17 cellular contexts compared by ENCODE assay signal in genomic region chr12:130981156-130981789, GRCh38. TPM values are rescaled to one million over a fixed set of nuclear protein-coding genes. Genes with fewer than 3 reads are reported as not detected.
DNase-seq lines count a peak whose midpoint lies in the region; ATAC-seq and TF ChIP-seq lines count a peak whose summit lies in the region.
"Had no signal": no experiment of that assay in that cellular context is flagged by ENCODE, and none has a peak within 500 bp of the region (broad histone marks: within the 10 kb centered on the region; RNA-seq: fewer than 3 reads in every experiment).

No MANE protein-coding gene starts in this region.

- H3K27me3 ChIP-seq in uterus = no peaks in the 10 kb centered on the region
- H3K27me3 ChIP-seq: breast epithelium, tibial nerve had no signal

- intact Hi-C loops in cardiac septum (cut with DNase I) (no loop called here), left cardiac atrium (cut with DNase I) (no loop called here), uterus (cut with DNase I; ENCODE audit: low total_unique reads) (no loop called here)

- no peak for TF ChIP-seq CTCF in uterus (IDR thresholded peaks at IDR 0.05)
- TF ChIP-seq CTCF in GM20000 (IDR thresholded peaks at IDR 0.05; ENCODE audit: extremely low read depth, missing control alignments) = no peak

- no peaks in the 10 kb centered on the region for H3K9me3 ChIP-seq in uterus
- H3K9me3 ChIP-seq: breast epithelium, esophagus squamous epithelium, spleen, tibial nerve had no signal

- H3K4me3 ChIP-seq in uterus = no peak overlapping the region
- H3K4me3 ChIP-seq: breast epithelium, esophagus squamous epithelium, GM23248, tibial nerve had no signal

- H3K27ac ChIP-seq in uterus = peak overlapping the region; percentile 14 to 38
- H3K27ac ChIP-seq: breast epithelium, esophagus squamous epithelium, GM23248 had no signal

- no peaks in the 10 kb centered on the region for H3K4me1 ChIP-seq in uterus
- H3K4me1 ChIP-seq: breast epithelium had no signal

- H3K36me3 ChIP-seq in uterus = no peaks in the 10 kb centered on the region
- H3K36me3 ChIP-seq: breast epithelium, esophagus squamous epithelium, spleen, tibial nerve had no signal

- DNase-seq in cardiac septum (ENCODE audit: low spot score) (peak; percentile 14), left cardiac atrium (no peak), NOMO-1 treated with DMSO at 0.1 percent for 48 hours (lab: John Stamatoyannopoulos, UW; ENCODE audit: unreplicated experiment) (peak; percentile 54), germinal center (ENCODE audit: low spot score) (peak; percentile 24), uterus (no peak), middle frontal gyrus (ENCODE audit: extremely low spot score, low spot score) (no peak), GM19240 (ENCODE audit: insufficient read length, low spot score) (no peak), GM20000 (ENCODE audit: low spot score) (no peak)
- DNase-seq: activated CD8-positive, alpha-beta T cell treated with anti-CD3 and anti-CD28 coated beads for 36 hours; CD4-positive, alpha-beta T cell; esophagus squamous epithelium; GM23248; NCI-H2029; spleen had no signal

- TF ChIP-seq POLR2A in uterus (IDR thresholded peaks at IDR 0.05) = no peak

- no peak for ATAC-seq in left cardiac atrium
- ATAC-seq: activated CD8-positive, alpha-beta T cell treated with anti-CD3 and anti-CD28 coated beads for 36 hours; stimulated activated memory B cell treated with anti-CD40 and anti-IgM and Interleukin-4, amounts not matched to agents 10 μg/mL and 1 μg/mL and 100 μg/mL, for 72 hours had no signal

RNA-seq across cellular contexts. Expression of gene ADGRD1, which starts 27.6 kb away (rescaled TPM):
- total RNA-seq in cardiac septum = 54.6 TPM
- total RNA-seq in left cardiac atrium = 100 to 1,000 TPM; 143 to 254 TPM
- 10 to 100 TPM; 13.5 to 89.9 (median 33.7) TPM for total RNA-seq in uterus

Comparison
In these comparisons a context has a peak if more than half of its experiments do, and no peak if none do; other contexts are left out.
1. DNase-seq: peak in cardiac septum (single experiment), NOMO-1 treated with DMSO at 0.1 percent for 48 hours (single experiment) and germinal center (single experiment); none in left cardiac atrium (single experiment), uterus (0 of 2), middle frontal gyrus (single experiment), GM19240 (single experiment) and GM20000 (single experiment).